Comparison of ENCODE assay signal across 13 cellular contexts in genomic region chr20:49310695-49311094, GRCh38. TPM values are rescaled to one million over a fixed set of nuclear protein-coding genes. Genes with fewer than 3 reads are reported as not detected.
DNase-seq lines count a peak whose midpoint lies in the region; ATAC-seq and TF ChIP-seq lines count a peak whose summit lies in the region.
"Had no signal": no experiment of that assay in that cellular context is flagged by ENCODE, and none has a peak within 500 bp of the region (broad histone marks: within the 10 kb centered on the region; RNA-seq: fewer than 3 reads in every experiment).

No MANE protein-coding gene starts in this region.

- peaks cover 3% of the 10 kb centered on the region for H3K36me3 Mint-ChIP-seq in activated T-helper 1 cell treated with anti-CD3 and anti-CD28 coated beads, Interleukin-12 subunit alpha, Interleukin-12 subunit beta, Interleukin-2, Interleukin-4 antibody, amounts not matched to agents 30 ng/mL and 10 ng/mL and 1 ng/mL, durations not matched to agents 14 hours and 24 hours and 36 hours (ENCODE audit: low read depth)

- peaks cover 12% of the 10 kb centered on the region for H3K27me3 Mint-ChIP-seq in activated T-helper 1 cell treated with anti-CD3 and anti-CD28 coated beads, Interleukin-12 subunit alpha, Interleukin-12 subunit beta, Interleukin-2, Interleukin-4 antibody, amounts not matched to agents 30 ng/mL and 10 ng/mL and 1 ng/mL, durations not matched to agents 14 hours and 24 hours and 36 hours (ENCODE audit: insufficient read depth)

- DNase-seq in DMS53 (lab: John Stamatoyannopoulos, UW) (peak; percentile 78), HPDE6-E6E7 (ENCODE audit: extremely low spot score) (peak; percentile 58), fibroblast of mammary gland (ENCODE audit: low read depth) (peak; percentile 54), thyroid gland (no peak)
- no peak for DNase-seq in activated T-helper 1 cell treated with anti-CD3 and anti-CD28 coated beads, Interleukin-12 subunit alpha, Interleukin-12 subunit beta, Interleukin-2, Interleukin-4 antibody, amounts not matched to agents 30 ng/mL and 10 ng/mL and 1 ng/mL, durations not matched to agents 14 hours and 24 hours and 36 hours (ENCODE audit: low spot score)
- DNase-seq in activated CD8-positive, alpha-beta memory T cell treated with anti-CD3 and anti-CD28 coated beads, Interleukin-2, amount 50 U/mL, for 48 hours = no peak
- DNase-seq: activated naive CD4-positive, alpha-beta T cell treated with anti-CD3 and anti-CD28 coated beads for 36 hours; effector memory CD8-positive, alpha-beta T cell; gastrocnemius medialis; NCI-H1417 treated with DMSO at 0.1 percent for 48 hours had no signal

- peak overlapping the region; percentile 8 for H3K4me3 Mint-ChIP-seq in activated T-helper 1 cell treated with anti-CD3 and anti-CD28 coated beads, Interleukin-12 subunit alpha, Interleukin-12 subunit beta, Interleukin-2, Interleukin-4 antibody, amounts not matched to agents 30 ng/mL and 10 ng/mL and 1 ng/mL, durations not matched to agents 14 hours and 24 hours and 36 hours
- H3K4me3 Mint-ChIP-seq: activated naive CD4-positive, alpha-beta T cell treated with anti-CD3 and anti-CD28 coated beads for 36 hours; effector memory CD8-positive, alpha-beta T cell had no signal

- H3K4me1 ChIP-seq in thyroid gland = peaks cover 5 to 6% of the 10 kb centered on the region in 2 donors
- H3K4me1 ChIP-seq: gastrocnemius medialis, HAP-1 had no signal

- ATAC-seq in GM18907 (IDR thresholded peaks at IDR 0.05; ENCODE audit: unreplicated experiment) = no peak
- no peak for ATAC-seq in HG02678 (IDR thresholded peaks at IDR 0.05; ENCODE audit: unreplicated experiment)
- ATAC-seq: effector memory CD8-positive, alpha-beta T cell; gastrocnemius medialis had no signal

- no peak overlapping the region for H3K27ac ChIP-seq in thyroid gland
- H3K27ac ChIP-seq: gastrocnemius medialis had no signal

- no peaks in the 10 kb centered on the region for H3K27me3 ChIP-seq in thyroid gland
- H3K27me3 ChIP-seq: gastrocnemius medialis had no signal

- H3K4me3 ChIP-seq in fibroblast of mammary gland (ENCODE audit: control insufficient read depth, low read depth, low read length) (no peak overlapping the region), thyroid gland (replicated peaks in 1 of 3) (no peak overlapping the region)
- H3K4me3 ChIP-seq: gastrocnemius medialis, HAP-1 had no signal

- intact Hi-C loops in activated T-helper 1 cell treated with anti-CD3 and anti-CD28 coated beads, Interleukin-12 subunit alpha, Interleukin-12 subunit beta, Interleukin-2, Interleukin-4 antibody, amounts not matched to agents 30 ng/mL and 10 ng/mL and 1 ng/mL, durations not matched to agents 14 hours and 24 hours and 36 hours (cut with micrococcal nuclease) = no loop called here
- intact Hi-C loops in thyroid gland (cut with DNase I) = no loop called here

- H3K9me3 Mint-ChIP-seq in activated T-helper 1 cell treated with anti-CD3 and anti-CD28 coated beads, Interleukin-12 subunit alpha, Interleukin-12 subunit beta, Interleukin-2, Interleukin-4 antibody, amounts not matched to agents 30 ng/mL and 10 ng/mL and 1 ng/mL, durations not matched to agents 14 hours and 24 hours and 36 hours = peaks cover 14% of the 10 kb centered on the region
- H3K9me3 Mint-ChIP-seq: activated naive CD4-positive, alpha-beta T cell treated with anti-CD3 and anti-CD28 coated beads for 36 hours; effector memory CD8-positive, alpha-beta T cell had no signal

- H3K36me3 ChIP-seq in thyroid gland = no peaks in the 10 kb centered on the region
- H3K36me3 ChIP-seq: gastrocnemius medialis, HAP-1 had no signal

- peaks cover 15% of the 10 kb centered on the region for H3K4me1 Mint-ChIP-seq in activated T-helper 1 cell treated with anti-CD3 and anti-CD28 coated beads, Interleukin-12 subunit alpha, Interleukin-12 subunit beta, Interleukin-2, Interleukin-4 antibody, amounts not matched to agents 30 ng/mL and 10 ng/mL and 1 ng/mL, durations not matched to agents 14 hours and 24 hours and 36 hours (ENCODE audit: low read depth)

- no peaks in the 10 kb centered on the region for H3K9me3 ChIP-seq in thyroid gland
- H3K9me3 ChIP-seq: gastrocnemius medialis, HAP-1 had no signal

- peak overlapping the region; percentile 51 for H3K27ac Mint-ChIP-seq in activated T-helper 1 cell treated with anti-CD3 and anti-CD28 coated beads, Interleukin-12 subunit alpha, Interleukin-12 subunit beta, Interleukin-2, Interleukin-4 antibody, amounts not matched to agents 30 ng/mL and 10 ng/mL and 1 ng/mL, durations not matched to agents 14 hours and 24 hours and 36 hours
- H3K27ac Mint-ChIP-seq: activated naive CD4-positive, alpha-beta T cell treated with anti-CD3 and anti-CD28 coated beads for 36 hours; effector memory CD8-positive, alpha-beta T cell had no signal

- no peak for TF ChIP-seq POLR2A in thyroid gland (IDR thresholded peaks at IDR 0.05)

- TF ChIP-seq CTCF in fibroblast of mammary gland (conservative IDR thresholded peaks at IDR 0.05; ENCODE audit: control insufficient read depth, insufficient read depth, low read depth, low read length) = no peak
- TF ChIP-seq CTCF in thyroid gland (IDR thresholded peaks at IDR 0.05) = no peak

RNA-seq across cellular contexts. Expression of gene ZNFX1, which starts 32.8 kb away (rescaled TPM):
- 68.9 and 70.4 TPM in 2 replicates for total RNA-seq in activated T-helper 1 cell treated with anti-CD3 and anti-CD28 coated beads, Interleukin-12 subunit alpha, Interleukin-12 subunit beta, Interleukin-2, Interleukin-4 antibody, amounts not matched to agents 30 ng/mL and 10 ng/mL and 1 ng/mL, durations not matched to agents 14 hours and 24 hours and 36 hours
- 10 to 100 TPM; 39.8 to 52.2 (median 46.3) TPM for total RNA-seq in thyroid gland

Comparison
In these comparisons a context has a peak if more than half of its experiments do, and no peak if none do; other contexts are left out.
1. DNase-seq: peak in DMS53 (single experiment), HPDE6-E6E7 (single experiment) and fibroblast of mammary gland (single experiment); none in activated T-helper 1 cell treated with anti-CD3 and anti-CD28 coated beads, Interleukin-12 subunit alpha, Interleukin-12 subunit beta, Interleukin-2, Interleukin-4 antibody, amounts not matched to agents 30 ng/mL and 10 ng/mL and 1 ng/mL, durations not matched to agents 14 hours and 24 hours and 36 hours (single experiment), thyroid gland (0 of 2) and activated CD8-positive, alpha-beta memory T cell treated with anti-CD3 and anti-CD28 coated beads, Interleukin-2, amount 50 U/mL, for 48 hours (single experiment).